In the genomic region with DNA sequence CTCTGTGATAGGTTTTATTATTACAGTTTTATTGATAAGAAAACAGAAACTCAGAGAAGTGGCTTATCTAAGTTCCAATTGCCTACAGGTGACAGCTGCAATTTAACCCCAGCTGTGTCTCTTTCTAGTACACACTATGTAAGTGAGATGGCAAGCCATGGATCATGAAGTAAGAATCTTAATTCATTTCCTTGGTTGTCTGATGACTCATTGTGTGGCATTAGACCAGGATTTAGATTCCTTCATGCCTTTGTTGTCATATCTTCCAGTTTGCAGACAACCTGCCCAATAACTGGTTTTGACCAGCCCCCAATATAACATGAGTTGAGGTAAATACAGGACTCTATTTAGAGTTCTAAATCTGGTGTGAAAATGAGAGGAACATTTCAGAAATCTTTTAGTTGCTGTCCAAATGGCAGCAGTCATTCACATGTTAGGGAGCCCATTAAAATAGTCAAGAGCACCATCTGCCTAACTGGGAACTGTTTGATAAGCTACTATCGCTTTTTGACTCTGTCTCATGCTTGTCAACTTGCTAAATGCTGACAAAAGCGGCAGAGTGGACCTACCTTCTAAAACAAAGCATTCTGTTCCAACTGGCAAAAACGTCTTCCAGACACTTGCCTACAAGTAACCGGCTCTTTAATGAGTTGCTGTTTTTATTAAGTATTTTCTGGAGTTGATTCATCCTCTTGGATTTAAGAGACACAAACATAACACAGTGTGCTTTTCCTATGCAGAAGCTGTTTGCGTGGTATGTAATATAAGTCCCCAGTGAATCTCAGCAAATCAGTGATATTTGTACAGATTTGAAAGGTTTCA, we compare ENCODE assay signal across 13 cellular contexts.
DNase-seq lines count a peak whose midpoint lies in the region; ATAC-seq lines count a peak whose summit lies in the region.
"Had no signal": no experiment of that assay in that cellular context is flagged by ENCODE, and none has a peak within 500 bp of the region (broad histone marks: within the 10 kb centered on the region; RNA-seq: fewer than 3 reads in every experiment).

No MANE protein-coding gene starts in this region.

- H3K4me3 Mint-ChIP-seq in natural killer cell treated with Interleukin-12 subunit alpha and Interleukin-12 subunit beta and Interleukin-15 and Interleukin-18, amount 100 ng/mL, for 72 hours, result no peak overlapping the region

- H3K4me1 Mint-ChIP-seq in natural killer cell treated with Interleukin-12 subunit alpha and Interleukin-12 subunit beta and Interleukin-15 and Interleukin-18, amount 100 ng/mL, for 72 hours (ENCODE audit: low read depth in 2 of 2), result no peaks in the 10 kb centered on the region

- H3K36me3 Mint-ChIP-seq in natural killer cell treated with Interleukin-12 subunit alpha and Interleukin-12 subunit beta and Interleukin-15 and Interleukin-18, amount 100 ng/mL, for 72 hours, result no peaks in the 10 kb centered on the region

- peaks cover 3% of the 10 kb centered on the region for H3K9me3 Mint-ChIP-seq in natural killer cell treated with Interleukin-12 subunit alpha and Interleukin-12 subunit beta and Interleukin-15 and Interleukin-18, amount 100 ng/mL, for 72 hours

- DNase-seq in EL (peak; percentile 92), RKO (ENCODE audit: low spot score) (peak; percentile 34), epithelial cell of prostate (ENCODE audit: low read depth, low spot score) (peak; percentile 36), pulmonary artery endothelial cell (ENCODE audit: low read depth, low spot score) (peak; percentile 87), NOMO-1 treated with DMSO at 0.1 percent for 48 hours (lab: John Stamatoyannopoulos, UW; ENCODE audit: unreplicated experiment) (no peak)
- DNase-seq in stimulated activated CD4-positive, alpha-beta T cell treated with anti-CD3 and anti-CD28 coated beads, Interleukin-4, amount 100 ng/mL, for 24 hours, result no peak
- no peak for DNase-seq in natural killer cell treated with Interleukin-12 subunit alpha and Interleukin-12 subunit beta and Interleukin-15 and Interleukin-18, amount 100 ng/mL, for 72 hours (ENCODE audit: low spot score)
- DNase-seq: activated CD4-positive, CD25-positive, alpha-beta regulatory T cell; activated effector memory CD4-positive, alpha-beta T cell treated with Interleukin-2 at 50 U/mL for 16 hours; kidney; NCI-H1417 treated with DMSO at 0.1 percent for 48 hours; retina had no signal

- H3K27ac ChIP-seq in epithelial cell of prostate, result no peak overlapping the region

- H3K27me3 Mint-ChIP-seq in natural killer cell treated with Interleukin-12 subunit alpha and Interleukin-12 subunit beta and Interleukin-15 and Interleukin-18, amount 100 ng/mL, for 72 hours, result peaks cover 0 to 2% of the 10 kb centered on the region in 2 donors

- ATAC-seq in GM19397 (IDR thresholded peaks at IDR 0.05; ENCODE audit: unreplicated experiment), result no peak
- no peak for ATAC-seq in natural killer cell treated with Interleukin-12 subunit alpha and Interleukin-12 subunit beta and Interleukin-15 and Interleukin-18, amount 100 ng/mL, for 72 hours

- no peak overlapping the region for H3K27ac Mint-ChIP-seq in natural killer cell treated with Interleukin-12 subunit alpha and Interleukin-12 subunit beta and Interleukin-15 and Interleukin-18, amount 100 ng/mL, for 72 hours

Comparison
In these comparisons a context has a peak if more than half of its experiments do, and no peak if none do; other contexts are left out.
1. DNase-seq: peak in EL (single experiment), RKO (single experiment), epithelial cell of prostate (single experiment) and pulmonary artery endothelial cell (single experiment); none in stimulated activated CD4-positive, alpha-beta T cell treated with anti-CD3 and anti-CD28 coated beads, Interleukin-4, amount 100 ng/mL, for 24 hours (single experiment), natural killer cell treated with Interleukin-12 subunit alpha and Interleukin-12 subunit beta and Interleukin-15 and Interleukin-18, amount 100 ng/mL, for 72 hours (single experiment) and NOMO-1 treated with DMSO at 0.1 percent for 48 hours (single experiment).